ENCODE assay signal across 8 cellular contexts in genomic region chr22:28741200-28741757, GRCh38. TPM values are rescaled to one million over a fixed set of nuclear protein-coding genes. Genes with fewer than 3 reads are reported as not detected.
A peak's percentile ranks its signal among the peaks of the same experiment; 100 is the strongest.
DNase-seq lines count a peak whose midpoint lies in the region; ATAC-seq and TF ChIP-seq lines count a peak whose summit lies in the region.

No MANE protein-coding gene starts in this region.

- H3K9ac ChIP-seq in Loucy (ENCODE audit: low read depth, low read length, poor library complexity, severe bottlenecking) (peak overlapping the region; percentile 87), neural cell (ENCODE audit: low read length) (no peak overlapping the region)

- H3K27me3 ChIP-seq in CD4-positive, alpha-beta memory T cell (ENCODE audit: insufficient read depth, low read length), result no peaks in the 10 kb centered on the region
- no peaks in the 10 kb centered on the region for H3K27me3 ChIP-seq in Loucy (ENCODE audit: insufficient read depth, low read length, poor library complexity, severe bottlenecking)
- no peaks in the 10 kb centered on the region for H3K27me3 ChIP-seq in neural cell (ENCODE audit: insufficient read depth, low read depth, low read length)

- H3K4me1 Mint-ChIP-seq in CD4-positive, alpha-beta memory T cell, result peaks cover 17 to 34% (median 21%) of the 10 kb centered on the region in 4 donors
- peaks cover 42% of the 10 kb centered on the region for H3K4me1 Mint-ChIP-seq in dendritic cell treated with granulocyte-macrophage colony-stimulating factor and Interleukin-4, amounts not matched to agents 40 ng/mL and 50 ng/mL, for 4 days (ENCODE audit: low read depth)

- peaks cover 12% of the 10 kb centered on the region for H3K4me1 ChIP-seq in CD4-positive, alpha-beta memory T cell (ENCODE audit: insufficient read depth, low read length)
- peaks cover 44% of the 10 kb centered on the region for H3K4me1 ChIP-seq in Loucy (ENCODE audit: insufficient read depth, low read length, poor library complexity, severe bottlenecking)

- no peaks in the 10 kb centered on the region for H3K9me3 ChIP-seq in CD4-positive, alpha-beta memory T cell (ENCODE audit: control insufficient read depth in 1 of 2, low read length in 2 of 2)
- H3K9me3 ChIP-seq in Loucy (ENCODE audit: insufficient read depth, low read depth, low read length) (no peaks in the 10 kb centered on the region), neural cell (ENCODE audit: low read length) (no peaks in the 10 kb centered on the region)

- intact Hi-C loops in CD4-positive, alpha-beta memory T cell (cut with micrococcal nuclease), result loop anchor here (1.0 to 5.0 kb wide), 3 partner anchors 59 to 528 kb away; partner anchors contain the start of genes EWSR1 and XBP1
- intact Hi-C loops in dendritic cell treated with granulocyte-macrophage colony-stimulating factor and Interleukin-4, amounts not matched to agents 40 ng/mL and 50 ng/mL, for 4 days (cut with micrococcal nuclease), result loop anchor here (5.0 to 10.0 kb wide), 2 partner anchors 64 to 86 kb away; partner anchors contain the start of gene XBP1

- peak overlapping the region; percentile 85 to 99 (median 89) for H3K4me3 Mint-ChIP-seq in CD4-positive, alpha-beta memory T cell
- H3K4me3 Mint-ChIP-seq in dendritic cell treated with granulocyte-macrophage colony-stimulating factor and Interleukin-4, amounts not matched to agents 40 ng/mL and 50 ng/mL, for 4 days, result peak overlapping the region; percentile 99

- TF ChIP-seq CTCF in Loucy (conservative IDR thresholded peaks at IDR 0.05; ENCODE audit: low read length) (no peak), neural cell (IDR thresholded peaks at IDR 0.05; ENCODE audit: poor library complexity, severe bottlenecking) (no peak), GM10248 (IDR thresholded peaks at IDR 0.05; ENCODE audit: control extremely low read depth, extremely low read depth, low read depth, missing control alignments) (no peak)

- H3K4me2 ChIP-seq in Loucy (ENCODE audit: low read depth, low read length, poor library complexity, severe bottlenecking) (peak overlapping the region; percentile 69), neural cell (ENCODE audit: low read length) (peak overlapping the region; percentile 36)

- H3K9me2 ChIP-seq in Loucy (replicated peaks; ENCODE audit: low read depth, low read length) (no peaks in the 10 kb centered on the region), neural cell (ENCODE audit: insufficient read depth, low read length) (no peaks in the 10 kb centered on the region)

- no peaks in the 10 kb centered on the region for H3K27me3 Mint-ChIP-seq in CD4-positive, alpha-beta memory T cell
- no peaks in the 10 kb centered on the region for H3K27me3 Mint-ChIP-seq in dendritic cell treated with granulocyte-macrophage colony-stimulating factor and Interleukin-4, amounts not matched to agents 40 ng/mL and 50 ng/mL, for 4 days

- H3K27ac Mint-ChIP-seq in CD4-positive, alpha-beta memory T cell, result peak overlapping the region; percentile 85 to 99 (median 90)
- peak overlapping the region; percentile 95 for H3K27ac Mint-ChIP-seq in dendritic cell treated with granulocyte-macrophage colony-stimulating factor and Interleukin-4, amounts not matched to agents 40 ng/mL and 50 ng/mL, for 4 days

- no peak for TF ChIP-seq RAD21 in neural cell (conservative IDR thresholded peaks at IDR 0.05)

- no peak for TF ChIP-seq EP300 in neural cell (conservative IDR thresholded peaks at IDR 0.05; ENCODE audit: poor library complexity, severe bottlenecking)

- H3K36me3 Mint-ChIP-seq in CD4-positive, alpha-beta memory T cell, result peaks cover 10 to 25% of the 10 kb centered on the region in 2 donors
- H3K36me3 Mint-ChIP-seq in dendritic cell treated with granulocyte-macrophage colony-stimulating factor and Interleukin-4, amounts not matched to agents 40 ng/mL and 50 ng/mL, for 4 days (ENCODE audit: low read depth), result peaks cover 59% of the 10 kb centered on the region

- no peak for ATAC-seq in GM21447 (IDR thresholded peaks at IDR 0.05; ENCODE audit: unreplicated experiment)

- H3F3A ChIP-seq in Loucy (ENCODE audit: low read depth) (no peaks in the 10 kb centered on the region), neural cell (ENCODE audit: insufficient read depth, low read length, poor library complexity, severe bottlenecking) (no peaks in the 10 kb centered on the region)

- POLR2A ChIA-PET in CD4-positive, alpha-beta memory T cell (lab: Charles Lee; ENCODE audit: partially characterized antibody), result interaction anchor here (0.6 to 3.4 kb wide), 9 partner anchors 15 to 142 kb away, joined by 3 to 30 read pairs (median 4); partner anchors contain the start of genes CCDC117, XBP1 and ZNRF3
- POLR2A ChIA-PET in GM10248 (lab: Yijun Ruan, JAX), result interaction anchor here (0.6 to 0.9 kb wide), 3 partner anchors 31 to 81 kb away, joined by 3 to 6 read pairs (median 3); no protein-coding TSS in a partner anchor

- peak overlapping the region; percentile 78 for H2AFZ ChIP-seq in Loucy (ENCODE audit: low read length)
- no peak overlapping the region for H2AFZ ChIP-seq in neural cell (ENCODE audit: low read depth, low read length)

- no peak for DNase-seq in CD4-positive, alpha-beta memory T cell
- DNase-seq in mesenteric fat pad (ENCODE audit: low spot score), result no peak
- DNase-seq in NCI-H510A treated with DMSO at 0.1 percent for 48 hours (lab: John Stamatoyannopoulos, UW), result no peak
- no peak for DNase-seq in GM10248 (ENCODE audit: extremely low spot score)

- peak overlapping the region; percentile 92 for H3K27ac ChIP-seq in CD4-positive, alpha-beta memory T cell (ENCODE audit: low read depth, low read length)
- H3K27ac ChIP-seq in neural cell (ENCODE audit: low read length), result no peak overlapping the region

- peaks cover 65% of the 10 kb centered on the region for H3K79me2 ChIP-seq in Loucy (ENCODE audit: insufficient read depth, low read length)
- no peaks in the 10 kb centered on the region for H3K79me2 ChIP-seq in neural cell (replicated peaks; ENCODE audit: insufficient read depth, low read length)

- H3K9me3 Mint-ChIP-seq in CD4-positive, alpha-beta memory T cell, result no peaks in the 10 kb centered on the region
- H3K9me3 Mint-ChIP-seq in dendritic cell treated with granulocyte-macrophage colony-stimulating factor and Interleukin-4, amounts not matched to agents 40 ng/mL and 50 ng/mL, for 4 days, result no peaks in the 10 kb centered on the region

- H3K4me3 ChIP-seq in CD4-positive, alpha-beta memory T cell (ENCODE audit: low read length in 2 of 2), result peak overlapping the region; percentile 66 to 98
- H3K4me3 ChIP-seq in Loucy (ENCODE audit: low read length, poor library complexity, severe bottlenecking) (peak overlapping the region; percentile 86), neural cell (ENCODE audit: low read length) (peak overlapping the region; percentile 84)

- H4K20me1 ChIP-seq in Loucy (ENCODE audit: insufficient read depth, low read length, poor library complexity, severe bottlenecking), result peaks cover 3% of the 10 kb centered on the region
- H4K20me1 ChIP-seq in neural cell (ENCODE audit: insufficient read depth), result no peaks in the 10 kb centered on the region

- H3K36me3 ChIP-seq in CD4-positive, alpha-beta memory T cell (ENCODE audit: insufficient read depth, low read length), result peaks cover 10% of the 10 kb centered on the region
- H3K36me3 ChIP-seq in Loucy (ENCODE audit: insufficient read depth, low read length) (peaks cover 4% of the 10 kb centered on the region; the same call in 1 of the 2 replicates), neural cell (ENCODE audit: insufficient read depth, low read length) (no peaks in the 10 kb centered on the region)

- CTCF ChIA-PET in CD4-positive, alpha-beta memory T cell (lab: Charles Lee; ENCODE audit: partially characterized antibody), result no interaction called here
- CTCF ChIA-PET in GM10248 (lab: Yijun Ruan, JAX), result interaction anchor here (0.7 to 1.3 kb wide), 4 partner anchors 9 to 66 kb away, joined by 3 to 4 read pairs (median 3); no protein-coding TSS in a partner anchor

TF ChIP-seq in neural cell, 6 proteins besides CTCF, POLR2A, EP300 and RAD21 (continues in another document):
- TF ChIP-seq POLR2AphosphoS5 (IDR thresholded peaks at IDR 0.05) (no peak), MXI1 (conservative IDR thresholded peaks at IDR 0.05; ENCODE audit: poor library complexity, severe bottlenecking) (no peak), SMC3 (conservative IDR thresholded peaks at IDR 0.05; ENCODE audit: poor library complexity) (no peak)

RNA-seq across cellular contexts. Expression of gene CHEK2, which starts 0.3 kb away (rescaled TPM):
- total RNA-seq in CD4-positive, alpha-beta memory T cell, result 1 to 10 TPM; 7.6 to 9.2 TPM
- polyA plus RNA-seq in CD4-positive, alpha-beta memory T cell, result 10 to 100 TPM in 1 of 2 donors, 1 to 10 TPM in 1; 4.6 to 16.4 TPM
- polyA plus RNA-seq in neural cell, result 3.1 and 3.4 TPM in 2 replicates
- polyA minus RNA-seq in neural cell, result 1.9 and 5.2 TPM in 2 replicates
- total RNA-seq in mesenteric fat pad, result 5.3 TPM

RNA-seq across cellular contexts. Expression of gene HSCB, which starts 0.6 kb away (rescaled TPM):
- total RNA-seq in CD4-positive, alpha-beta memory T cell, result 10 to 100 TPM in 1 of 2 experiments, 1 to 10 TPM in 1; 9.3 to 11.1 TPM
- polyA plus RNA-seq in CD4-positive, alpha-beta memory T cell, result 10 to 100 TPM in 1 of 2 donors, 1 to 10 TPM in 1; 7.6 to 10.3 TPM
- 22.4 and 26.7 TPM in 2 replicates for polyA plus RNA-seq in neural cell
- 3.2 and 4.2 TPM in 2 replicates for polyA minus RNA-seq in neural cell
- total RNA-seq in mesenteric fat pad, result 11.9 TPM

RNA-seq across cellular contexts. Expression of gene CCDC117, which starts 31.2 kb away (rescaled TPM):
- 10 to 100 TPM; 20.3 to 20.6 TPM for total RNA-seq in CD4-positive, alpha-beta memory T cell
- polyA plus RNA-seq in CD4-positive, alpha-beta memory T cell, result 1 to 10 TPM; 7.2 to 10.0 TPM
- 23.1 and 24.8 TPM in 2 replicates for polyA plus RNA-seq in neural cell
- polyA minus RNA-seq in neural cell, result 32.6 and 34.2 TPM in 2 replicates
- 23.1 TPM for total RNA-seq in mesenteric fat pad

RNA-seq across cellular contexts. Expression of gene XBP1, which starts 59.1 kb away (rescaled TPM):
- 100 to 1,000 TPM; 154 to 164 TPM for total RNA-seq in CD4-positive, alpha-beta memory T cell
- polyA plus RNA-seq in CD4-positive, alpha-beta memory T cell, result 100 to 1,000 TPM; 315 to 533 TPM
- 14.7 and 19.0 TPM in 2 replicates for polyA plus RNA-seq in neural cell
- 28.8 and 29.5 TPM in 2 replicates for polyA minus RNA-seq in neural cell
- 180 TPM for total RNA-seq in mesenteric fat pad
